Comparison of ENCODE assay signal across 1 cellular context in genomic region chr14:55802986-55803431, GRCh38.
TF ChIP-seq lines count a peak whose summit lies in the region.

No MANE protein-coding gene starts in this region.

TF ChIP-seq in SK-N-SH treated with all-trans-retinoic acid at 6 μM for 48 hours, 23 proteins besides CTCF, POLR2A, EP300 and RAD21 (continued from another document):
- TF ChIP-seq ZFP3 (CRISPR knock-in tag; IDR thresholded peaks at IDR 0.05) (no peak), ZNF70 (CRISPR knock-in tag; IDR thresholded peaks at IDR 0.05) (no peak), ESRRG (CRISPR knock-in tag; IDR thresholded peaks at IDR 0.05) (no peak), ZC3H10 (CRISPR knock-in tag; IDR thresholded peaks at IDR 0.05) (no peak), SNAI2 (CRISPR knock-in tag; IDR thresholded peaks at IDR 0.05) (no peak)
TF ChIP-seq in SK-N-SH treated with all-trans-retinoic acid at 6 μM for 48 hours: peak in this region for 0.
